In genomic region chr4:27917381-27917780, GRCh38 we compare ENCODE assay signal across 25 cellular contexts.
A peak's percentile ranks its signal among the peaks of the same experiment; 100 is the strongest.
DNase-seq lines count a peak whose midpoint lies in the region; TF ChIP-seq lines count a peak whose summit lies in the region.
"Had no signal": no experiment of that assay in that cellular context is flagged by ENCODE, and none has a peak within 500 bp of the region (broad histone marks: within the 10 kb centered on the region; RNA-seq: fewer than 3 reads in every experiment).

No MANE protein-coding gene starts in this region.

- H3K23ac ChIP-seq in neuronal stem cell (ENCODE audit: low read depth, low read length, poor library complexity): no peak overlapping the region

- H3K4me3 ChIP-seq in cardiac muscle cell: no peak overlapping the region
- no peak overlapping the region for H3K4me3 ChIP-seq in right atrium auricular region
- no peak overlapping the region for H3K4me3 ChIP-seq in neuronal stem cell (ENCODE audit: low read length in 2 of 2)
- H3K4me3 ChIP-seq: GM23248, MG63, Peyer's patch, SK-N-MC had no signal

- no peak overlapping the region for H2AK5ac ChIP-seq in neuronal stem cell (ENCODE audit: low read depth, low read length)

- H3K27me3 ChIP-seq in cardiac muscle cell (no peaks in the 10 kb centered on the region), right atrium auricular region (no peaks in the 10 kb centered on the region), neuronal stem cell (ENCODE audit: control insufficient read depth in 3 of 3, insufficient read depth in 3 of 3, low read depth in 1 of 3, low read length in 3 of 3) (no peaks in the 10 kb centered on the region)
- H3K27me3 ChIP-seq: BE2C, MG63, Peyer's patch had no signal

- no peaks in the 10 kb centered on the region for H3K4me1 Mint-ChIP-seq in CD14-positive monocyte
- no peaks in the 10 kb centered on the region for H3K4me1 Mint-ChIP-seq in activated naive CD4-positive, alpha-beta T cell treated with anti-CD3 and anti-CD28 coated beads for 36 hours (ENCODE audit: low read depth)

- no peak overlapping the region for H2BK15ac ChIP-seq in neuronal stem cell (ENCODE audit: low read length)

- no peak overlapping the region for H3K9ac ChIP-seq in neuronal stem cell (ENCODE audit: low read depth, low read length, poor library complexity)
- H3K9ac ChIP-seq: GM23248 had no signal

- peaks cover 0 to 2% (median 0%) of the 10 kb centered on the region in 7 donors for H3K9me3 Mint-ChIP-seq in CD14-positive monocyte
- H3K9me3 Mint-ChIP-seq in activated naive CD4-positive, alpha-beta T cell treated with anti-CD3 and anti-CD28 coated beads for 36 hours: peaks cover 1% of the 10 kb centered on the region

- no peak overlapping the region for H3K18ac ChIP-seq in neuronal stem cell (ENCODE audit: low read length)

- no peaks in the 10 kb centered on the region for H3K9me3 ChIP-seq in cardiac muscle cell (ENCODE audit: low read depth)
- no peaks in the 10 kb centered on the region for H3K9me3 ChIP-seq in right atrium auricular region
- no peaks in the 10 kb centered on the region for H3K9me3 ChIP-seq in neuronal stem cell (replicated peaks in 1 of 2; ENCODE audit: control insufficient read depth in 2 of 2, insufficient read depth in 1 of 2, low read depth in 1 of 2, low read length in 2 of 2)
- H3K9me3 ChIP-seq: BE2C, MG63, Peyer's patch had no signal

- no peak overlapping the region for H2BK120ac ChIP-seq in neuronal stem cell (ENCODE audit: low read depth, low read length)

- H3K14ac ChIP-seq in neuronal stem cell (ENCODE audit: low read length): no peak overlapping the region

- H3K36me3 ChIP-seq in cardiac muscle cell (no peaks in the 10 kb centered on the region), right atrium auricular region (no peaks in the 10 kb centered on the region), neuronal stem cell (replicated peaks in 1 of 2; ENCODE audit: control insufficient read depth in 2 of 2, insufficient read depth in 2 of 2, low read length in 2 of 2) (no peaks in the 10 kb centered on the region)
- H3K36me3 ChIP-seq: BE2C, MG63, Peyer's patch had no signal

- H3K4me1 ChIP-seq in cardiac muscle cell (ENCODE audit: low read depth) (peaks cover 22% of the 10 kb centered on the region), right atrium auricular region (peaks cover 0 to 16% of the 10 kb centered on the region in 2 donors), neuronal stem cell (ENCODE audit: control insufficient read depth in 2 of 2, insufficient read depth in 1 of 2, low read depth in 1 of 2, low read length in 2 of 2) (peaks cover 7 to 16% of the 10 kb centered on the region in 2 donors)
- H3K4me1 ChIP-seq: BE2C, Peyer's patch had no signal

- WGBS in neuronal stem cell (ENCODE audit: extremely low coverage in 2 of 2, insufficient read length in 2 of 2, insufficient replicate concordance in 1 of 2), 2 donors: no CpG with 5 or more reads among the region's 2 CpGs

- H3K27ac ChIP-seq in cardiac muscle cell (peak overlapping the region; percentile 73), right atrium auricular region (no peak overlapping the region), neuronal stem cell (replicated peaks; ENCODE audit: low read length) (peak overlapping the region; percentile 65)
- H3K27ac ChIP-seq: 22Rv1, GM23248, Peyer's patch, SK-N-MC had no signal

- TF ChIP-seq CTCF in cardiac muscle cell (IDR thresholded peaks at IDR 0.05; ENCODE audit: low read depth, low read length) (no peak), right atrium auricular region (IDR thresholded peaks at IDR 0.05) (no peak), CD14-positive monocyte (IDR thresholded peaks at IDR 0.05) (no peak)

- CTCF ChIA-PET in activated naive CD4-positive, alpha-beta T cell treated with anti-CD3 and anti-CD28 coated beads for 36 hours (lab: Charles Lee): no interaction called here

- no peak overlapping the region for H4K91ac ChIP-seq in neuronal stem cell (ENCODE audit: low read depth, low read length, poor library complexity)

- H3K27me3 Mint-ChIP-seq in CD14-positive monocyte (ENCODE audit: low read depth in 3 of 3): peaks cover 0 to 1% (median 0%) of the 10 kb centered on the region in 3 donors
- no peaks in the 10 kb centered on the region for H3K27me3 Mint-ChIP-seq in activated naive CD4-positive, alpha-beta T cell treated with anti-CD3 and anti-CD28 coated beads for 36 hours (ENCODE audit: low read depth)
- H3K27me3 Mint-ChIP-seq: CD4-positive, alpha-beta T cell had no signal

- H2BK5ac ChIP-seq in neuronal stem cell (ENCODE audit: low read length): no peak overlapping the region

- DNase-seq in cardiac muscle cell (ENCODE audit: low read depth in 1 of 2, low spot score in 1 of 2): peak in 1 of 2 donors; percentile 0
- DNase-seq in right atrium auricular region (ENCODE audit: low spot score): no peak
- peak; percentile 94 for DNase-seq in foreskin melanocyte
- peak; percentile 36 for DNase-seq in neuronal stem cell (ENCODE audit: low spot score)
- DNase-seq in activated CD4-positive, alpha-beta T cell treated with anti-CD3 and anti-CD28 coated beads, Interleukin-2, amount 50 U/mL, for 4 hours: no peak
- DNase-seq in CD14-positive monocyte (ENCODE audit: low spot score): no peak
- no peak for DNase-seq in NAMALWA (ENCODE audit: low spot score)
- DNase-seq in activated naive CD4-positive, alpha-beta T cell treated with anti-CD3 and anti-CD28 coated beads for 36 hours: no peak
- DNase-seq: BE2C; CD4-positive, alpha-beta T cell; DMS153; GDM1; GM23248; Kasumi-1; MG63; NCI-H1092; NCI-H146; NCI-H2081; NCI-H2171 treated with DMSO at 0.1 percent for 48 hours; NCI-H446; NCI-H748 treated with DMSO at 0.1 percent for 48 hours; NK-92 treated with Interleukin-12 subunit alpha and Interleukin-12 subunit beta, amount 100 ng/mL, for 24 hours; Peyer's patch had no signal

- no peak overlapping the region for H4K8ac ChIP-seq in neuronal stem cell (ENCODE audit: low read depth, low read length)

- no peak overlapping the region for H3K27ac Mint-ChIP-seq in CD14-positive monocyte
- no peak overlapping the region for H3K27ac Mint-ChIP-seq in activated naive CD4-positive, alpha-beta T cell treated with anti-CD3 and anti-CD28 coated beads for 36 hours
- H3K27ac Mint-ChIP-seq: CD4-positive, alpha-beta T cell had no signal

- H3K4ac ChIP-seq in neuronal stem cell (ENCODE audit: low read length): no peak overlapping the region

- no peaks in the 10 kb centered on the region for H3K36me3 Mint-ChIP-seq in CD14-positive monocyte
- H3K36me3 Mint-ChIP-seq in activated naive CD4-positive, alpha-beta T cell treated with anti-CD3 and anti-CD28 coated beads for 36 hours (ENCODE audit: low read depth): no peaks in the 10 kb centered on the region

- H2BK12ac ChIP-seq in neuronal stem cell (ENCODE audit: low read length): no peak overlapping the region

- intact Hi-C loops in CD14-positive monocyte (cut with micrococcal nuclease): no loop called here
- intact Hi-C loops in activated naive CD4-positive, alpha-beta T cell treated with anti-CD3 and anti-CD28 coated beads for 36 hours (cut with micrococcal nuclease): no loop called here

- H3K4me3 Mint-ChIP-seq in CD14-positive monocyte: no peak overlapping the region
- H3K4me3 Mint-ChIP-seq in activated naive CD4-positive, alpha-beta T cell treated with anti-CD3 and anti-CD28 coated beads for 36 hours: no peak overlapping the region
- H3K4me3 Mint-ChIP-seq: CD4-positive, alpha-beta T cell had no signal

- H2AFZ ChIP-seq in neuronal stem cell (ENCODE audit: low read length): no peak overlapping the region
- H2AFZ ChIP-seq: GM23248 had no signal

- H3K79me1 ChIP-seq in neuronal stem cell (ENCODE audit: low read depth, low read length): no peaks in the 10 kb centered on the region

- no peak overlapping the region for H3K4me2 ChIP-seq in neuronal stem cell (ENCODE audit: insufficient read depth, low read length, poor library complexity, severe bottlenecking)

Comparison
In these comparisons a context has a peak if more than half of its experiments do, and no peak if none do; other contexts are left out.
1. H3K27ac ChIP-seq: peak in cardiac muscle cell (single experiment) and neuronal stem cell (single experiment); none in right atrium auricular region (0 of 2).
2. DNase-seq: peak in foreskin melanocyte (single experiment) and neuronal stem cell (single experiment); none in right atrium auricular region (single experiment), activated CD4-positive, alpha-beta T cell treated with anti-CD3 and anti-CD28 coated beads, Interleukin-2, amount 50 U/mL, for 4 hours (0 of 2), CD14-positive monocyte (single experiment), NAMALWA (single experiment) and activated naive CD4-positive, alpha-beta T cell treated with anti-CD3 and anti-CD28 coated beads for 36 hours (single experiment).